Comparison of ENCODE assay signal across 16 cellular contexts in the genomic region with DNA sequence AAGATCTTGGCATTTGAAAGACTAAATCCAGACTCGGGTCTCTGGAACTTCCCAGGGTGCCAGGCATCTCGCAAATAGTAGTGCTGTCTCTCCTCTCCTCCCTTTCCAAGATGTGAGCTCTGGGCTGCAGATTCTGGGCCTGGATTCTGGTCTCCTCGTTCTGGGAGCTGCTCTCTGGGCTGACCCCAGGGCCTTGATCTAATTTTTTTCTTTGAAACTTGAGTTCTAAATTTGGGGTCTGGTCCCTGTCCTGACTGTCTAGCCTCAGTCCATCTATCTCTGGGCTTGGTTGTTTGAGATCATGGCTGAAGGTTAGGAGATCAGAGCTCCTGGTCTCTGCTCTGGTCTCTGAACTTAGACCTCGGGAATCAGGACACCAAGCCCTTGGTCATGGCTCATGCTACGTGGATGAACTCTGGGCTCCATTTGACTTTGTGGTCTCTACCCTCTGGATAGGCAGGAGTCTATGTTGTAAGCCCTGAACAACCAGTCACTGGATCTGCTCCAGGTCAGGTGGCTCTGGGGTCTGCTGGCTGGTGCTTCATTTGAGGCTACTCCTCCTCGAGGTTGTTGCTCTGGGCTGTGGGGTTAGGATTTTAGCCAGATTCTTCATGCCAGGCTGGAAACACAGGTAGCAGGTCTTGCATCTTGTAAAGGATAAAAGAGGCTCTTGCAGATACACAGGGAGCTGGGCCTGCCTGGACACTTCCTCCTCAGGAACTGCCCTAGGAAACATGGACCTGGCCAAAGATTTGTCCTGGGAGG. TPM values are rescaled to one million over a fixed set of nuclear protein-coding genes. Genes with fewer than 3 reads are reported as not detected.
DNase-seq lines count a peak whose midpoint lies in the region; ATAC-seq, FAIRE-seq and TF ChIP-seq lines count a peak whose summit lies in the region.
"Had no signal": no experiment of that assay in that cellular context is flagged by ENCODE, and none has a peak within 500 bp of the region (broad histone marks: within the 10 kb centered on the region; RNA-seq: fewer than 3 reads in every experiment).

No MANE protein-coding gene starts in this region.

- no peak for TF ChIP-seq CTCF in DND-41 (IDR thresholded peaks at IDR 0.05; ENCODE audit: borderline replicate concordance, extremely low read depth, low read length, poor library complexity, severe bottlenecking)
- TF ChIP-seq CTCF in Panc1 (IDR thresholded peaks at IDR 0.05), result no peak; the same call in none of the 2 replicates
- TF ChIP-seq CTCF in transverse colon (IDR thresholded peaks at IDR 0.05), result no peak

- H2AFZ ChIP-seq in DND-41 (ENCODE audit: low read depth, low read length), result no peak overlapping the region

- no peak for FAIRE-seq in HTR-8/SVneo (lab: Jason Lieb, UNC)

- CTCF ChIA-PET in Panc1 (lab: Charles Lee), result interaction anchor here (0.6 to 1.3 kb wide), 6 partner anchors 40 to 473 kb away, joined by 3 to 13 read pairs (median 4); no protein-coding TSS in a partner anchor

- no peak overlapping the region for H3K4me3 ChIP-seq in DND-41 (ENCODE audit: low read depth in 1 of 2, low read length in 2 of 2)
- no peak overlapping the region for H3K4me3 ChIP-seq in Panc1 (ENCODE audit: low read depth in 2 of 2, low read length in 2 of 2)
- no peak overlapping the region for H3K4me3 ChIP-seq in transverse colon
- H3K4me3 ChIP-seq: body of pancreas, lung, upper lobe of right lung had no signal

- POLR2A ChIA-PET in Panc1 (lab: Charles Lee), result no interaction called here

- no peak for TF ChIP-seq EP300 in transverse colon (IDR thresholded peaks at IDR 0.05; ENCODE audit: low read depth)

- H3K27me3 ChIP-seq in DND-41 (ENCODE audit: insufficient read depth, low read length, poor library complexity) (no peaks in the 10 kb centered on the region), Panc1 (ENCODE audit: control insufficient read depth, insufficient read depth, low read length) (no peaks in the 10 kb centered on the region), transverse colon (peaks cover 6% of the 10 kb centered on the region)
- H3K27me3 ChIP-seq: body of pancreas had no signal

- DNase-seq in DND-41 (no peak), Panc1 (ENCODE audit: low read depth, low spot score) (no peak), transverse colon (no peak), cerebellum (ENCODE audit: low spot score) (no peak), HTR-8/SVneo (ENCODE audit: insufficient read length, low spot score) (no peak), NCI-H146 treated with DMSO at 0.1 percent for 48 hours (lab: John Stamatoyannopoulos, UW; ENCODE audit: unreplicated experiment) (no peak)
- DNase-seq: activated CD4-positive, alpha-beta T cell treated with anti-CD3 and anti-CD28 coated beads, Interleukin-2, amount 50 U/mL, for 4 hours; activated effector memory CD4-positive, alpha-beta T cell treated with anti-CD3 and anti-CD28 coated beads, Interleukin-2, amount 50 U/mL, for 16 hours; DMS79; NCI-H1092; NCI-H524 treated with DMSO at 0.1 percent for 48 hours had no signal

- no TSS peak for BruUV-seq in Panc1 (replicated peaks; lab: Mats Ljungman, UMichigan)

- ATAC-seq in DND-41 (ENCODE audit: insufficient read depth, low read depth), result 0 out of 3 replicates have a peak, but pooled peaks have one; percentile 8
- peak; percentile 12 for ATAC-seq in GM19455 (IDR thresholded peaks at IDR 0.05; ENCODE audit: unreplicated experiment)
- peak; percentile 16 for ATAC-seq in HG02852 (IDR thresholded peaks at IDR 0.05; ENCODE audit: unreplicated experiment)
- ATAC-seq in Panc1, result peak; percentile 24

- H3K79me2 ChIP-seq in DND-41 (ENCODE audit: insufficient read depth, low read length), result no peaks in the 10 kb centered on the region

- H3K27ac ChIP-seq in DND-41 (ENCODE audit: low read length) (no peak overlapping the region), Panc1 (ENCODE audit: low read length) (peak overlapping the region; percentile 40; the same call in 1 of the 2 replicates), transverse colon (no peak overlapping the region)
- H3K27ac ChIP-seq: body of pancreas, upper lobe of right lung had no signal

- no peaks in the 10 kb centered on the region for H3K36me3 ChIP-seq in DND-41 (ENCODE audit: insufficient read depth, low read length)
- H3K36me3 ChIP-seq in Panc1 (ENCODE audit: control insufficient read depth, insufficient read depth, low read length), result no peaks in the 10 kb centered on the region
- H3K36me3 ChIP-seq in transverse colon, result no peaks in the 10 kb centered on the region
- H3K36me3 ChIP-seq: upper lobe of right lung had no signal

- intact Hi-C loops in Panc1 (cut with micrococcal nuclease; ENCODE audit: unreplicated experiment), result loop anchor here (1.0 to 5.0 kb wide), 3 partner anchors 39 to 463 kb away; no protein-coding TSS in a partner anchor
- intact Hi-C loops in transverse colon (cut with DNase I; ENCODE audit: low total_unique reads), result no loop called here

- in situ Hi-C loops in Panc1 (cut with HindIII; ENCODE audit: low pct_unique_long_range_greater_than_20kb, low sequenced_read_pairs), result no loop called here
- in situ Hi-C loops in transverse colon (cut with MboI; ENCODE audit: low pct_ligation_motif_present in 1 of 4, low pct_unique_long_range_greater_than_20kb in 1 of 4, low sequenced_read_pairs in 3 of 4), result no loop called here

- no peaks in the 10 kb centered on the region for H4K20me1 ChIP-seq in DND-41 (ENCODE audit: insufficient read depth, low read length)

- no peak for TF ChIP-seq POLR2A in transverse colon (IDR thresholded peaks at IDR 0.05)

- no peak overlapping the region for H3K4me2 ChIP-seq in DND-41 (ENCODE audit: insufficient read depth, low read length)

- WGBS in transverse colon (ENCODE audit: low coverage in 1 of 2), 2 donors, result 41 to 81% methylated on average over 3 to 6 of the region's 6 CpGs

- no peak overlapping the region for H3K9ac ChIP-seq in DND-41 (ENCODE audit: low read depth, low read length)

- H3K9me3 ChIP-seq in DND-41 (ENCODE audit: insufficient read depth, low read length, severe bottlenecking), result no peaks in the 10 kb centered on the region
- no peaks in the 10 kb centered on the region for H3K9me3 ChIP-seq in Panc1 (ENCODE audit: control insufficient read depth, insufficient read depth, low read depth, low read length)
- H3K9me3 ChIP-seq in transverse colon, result no peaks in the 10 kb centered on the region
- H3K9me3 ChIP-seq: body of pancreas, upper lobe of right lung had no signal

- H3K4me1 ChIP-seq in DND-41 (ENCODE audit: insufficient read depth, low read length) (no peaks in the 10 kb centered on the region), Panc1 (ENCODE audit: control insufficient read depth, insufficient read depth, low read length) (no peaks in the 10 kb centered on the region), transverse colon (no peaks in the 10 kb centered on the region)
- H3K4me1 ChIP-seq: body of pancreas, upper lobe of right lung had no signal

RNA-seq across cellular contexts. Expression of a gene that starts 8.0 kb away (rescaled TPM):
- total RNA-seq in Panc1 (2021; ENCODE audit: unreplicated experiment) (not detected), transverse colon (not detected), cerebellum (not detected)
- not detected for polyA plus RNA-seq in Panc1 (2012; ENCODE audit: insufficient read length)
- total RNA-seq: body of pancreas, upper lobe of right lung had no signal
- polyA plus RNA-seq: lung had no signal
